Comparison of ENCODE assay signal across 8 cellular contexts in the genomic region with DNA sequence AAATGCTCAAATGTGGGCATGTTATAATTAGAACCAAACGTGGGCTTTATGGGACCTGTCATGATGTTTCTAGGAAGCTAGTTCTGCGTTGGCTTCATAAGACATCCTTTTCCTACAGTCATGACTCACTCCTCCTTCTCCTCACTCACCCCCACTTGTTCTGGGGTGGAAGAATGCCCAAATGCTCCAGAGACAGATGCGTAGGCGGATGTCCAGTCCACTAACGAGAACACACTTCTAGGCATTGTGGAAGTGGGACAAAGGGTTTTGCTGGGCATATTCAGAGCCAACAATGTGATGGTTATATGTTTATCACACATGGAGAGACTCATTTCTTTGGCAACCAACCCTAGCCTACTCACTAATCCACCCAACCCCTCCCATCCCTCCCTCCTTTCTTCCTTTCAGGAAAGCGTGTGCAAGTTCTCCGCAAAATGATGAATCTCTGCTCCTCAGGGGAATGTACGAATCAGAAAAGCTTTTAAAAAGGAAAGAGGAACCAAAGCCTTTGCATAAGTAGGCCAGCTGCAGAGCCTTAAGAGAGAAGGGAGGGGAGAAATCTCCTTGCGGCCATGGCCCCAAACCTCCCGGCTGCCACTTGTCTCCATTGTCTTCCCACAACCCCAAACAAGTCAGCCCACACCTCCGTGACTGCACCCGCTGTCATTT.
DNase-seq lines count a peak whose midpoint lies in the region; ATAC-seq lines count a peak whose summit lies in the region.

No MANE protein-coding gene starts in this region.

- peak; percentile 84 for DNase-seq in ACHN
- DNase-seq in activated T-cell treated with anti-CD3 and anti-CD28 coated beads, Interleukin-2, amount 50 U/mL, for 72 hours = peak; percentile 10 to 15
- DNase-seq in glomerular visceral epithelial cell (ENCODE audit: extremely low spot score) = peak; percentile 82
- DNase-seq in renal cortical epithelial cell (ENCODE audit: low read depth) = peak; percentile 97
- DNase-seq in DMS53 (lab: John Stamatoyannopoulos, UW) = no peak
- no peak for DNase-seq in NCI-H1105 (lab: John Stamatoyannopoulos, UW)

- H3K36me3 Mint-ChIP-seq in activated T-cell treated with anti-CD3 and anti-CD28 coated beads, Interleukin-2, amount 50 U/mL, for 72 hours (ENCODE audit: insufficient read depth in 2 of 2) = no peaks in the 10 kb centered on the region

- in situ Hi-C loops in ACHN (cut with HindIII; ENCODE audit: low pct_ligation_motif_present, low pct_unique_long_range_greater_than_20kb, low sequenced_read_pairs) = no loop called here

- no peak overlapping the region for H3K27ac Mint-ChIP-seq in activated T-cell treated with anti-CD3 and anti-CD28 coated beads, Interleukin-2, amount 50 U/mL, for 72 hours

- ATAC-seq in GM18909 (IDR thresholded peaks at IDR 0.05; ENCODE audit: poor library complexity, unreplicated experiment) (peak; percentile 72), HG03196 (IDR thresholded peaks at IDR 0.05; ENCODE audit: unreplicated experiment) (peak; percentile 56)
- ATAC-seq in activated T-cell treated with anti-CD3 and anti-CD28 coated beads, Interleukin-2, amount 50 U/mL, for 72 hours (replicated peaks in 1 of 2) = peak; percentile 37 to 74

- peaks cover 20% of the 10 kb centered on the region for H3K27me3 Mint-ChIP-seq in activated T-cell treated with anti-CD3 and anti-CD28 coated beads, Interleukin-2, amount 50 U/mL, for 72 hours (ENCODE audit: low read depth)

- peak overlapping the region in 1 of 2 donors; percentile 66 for H3K4me3 Mint-ChIP-seq in activated T-cell treated with anti-CD3 and anti-CD28 coated beads, Interleukin-2, amount 50 U/mL, for 72 hours

- H3K9me3 Mint-ChIP-seq in activated T-cell treated with anti-CD3 and anti-CD28 coated beads, Interleukin-2, amount 50 U/mL, for 72 hours = no peaks in the 10 kb centered on the region

- peaks cover 13% of the 10 kb centered on the region for H3K4me1 Mint-ChIP-seq in activated T-cell treated with anti-CD3 and anti-CD28 coated beads, Interleukin-2, amount 50 U/mL, for 72 hours (ENCODE audit: low read depth)

Comparison
In these comparisons a context has a peak if more than half of its experiments do, and no peak if none do; other contexts are left out.
1. DNase-seq: peak in ACHN (single experiment), activated T-cell treated with anti-CD3 and anti-CD28 coated beads, Interleukin-2, amount 50 U/mL, for 72 hours (2 of 2), glomerular visceral epithelial cell (single experiment) and renal cortical epithelial cell (single experiment); none in DMS53 (single experiment) and NCI-H1105 (single experiment).
2. Peak in every context shown above with its lines, with median percentiles within 50 percentile points of each other: ATAC-seq.